7 cellular contexts compared by ENCODE assay signal in genomic region chr12:50221228-50222008, GRCh38. TPM values are rescaled to one million over a fixed set of nuclear protein-coding genes. Genes with fewer than 3 reads are reported as not detected.
DNase-seq lines count a peak whose midpoint lies in the region; ATAC-seq, FAIRE-seq and TF ChIP-seq lines count a peak whose summit lies in the region.

No MANE protein-coding gene starts in this region.

- peak overlapping the region; percentile 71 for H3K9ac ChIP-seq in iPS-15b (ENCODE audit: low read depth, low read length)

- H3K9me3 ChIP-seq in iPS-15b (ENCODE audit: control insufficient read depth, insufficient read depth, low read length) = no peaks in the 10 kb centered on the region
- H3K9me3 ChIP-seq in suprapubic skin = no peaks in the 10 kb centered on the region

- H3K27me3 ChIP-seq in iPS-15b (ENCODE audit: control insufficient read depth, insufficient read depth, low read length) = no peaks in the 10 kb centered on the region
- no peaks in the 10 kb centered on the region for H3K27me3 ChIP-seq in suprapubic skin

- ATAC-seq in HG03097 (IDR thresholded peaks at IDR 0.05; ENCODE audit: low FRiP score, unreplicated experiment) (no peak), HG02840 (IDR thresholded peaks at IDR 0.05; ENCODE audit: low FRiP score, unreplicated experiment) (no peak)

- peak overlapping the region; percentile 89 for H3K27ac ChIP-seq in suprapubic skin

- H3K4me3 ChIP-seq in WI38 (ENCODE audit: low read depth, low read length) (peak overlapping the region; percentile 97), iPS-15b (ENCODE audit: low read depth, low read length) (peak overlapping the region; percentile 67), suprapubic skin (peak overlapping the region; percentile 54)

- no peak for TF ChIP-seq CTCF in WI38 (IDR thresholded peaks at IDR 0.05; ENCODE audit: low read depth, low read length)
- no peak for TF ChIP-seq CTCF in suprapubic skin (IDR thresholded peaks at IDR 0.05)

- H3K36me3 ChIP-seq in iPS-15b (ENCODE audit: control insufficient read depth, insufficient read depth, low read length) (no peaks in the 10 kb centered on the region), suprapubic skin (no peaks in the 10 kb centered on the region)

- TF ChIP-seq POLR2A in GM12891 (IDR thresholded peaks at IDR 0.05; ENCODE audit: low read depth, low read length) (peak; percentile 65), suprapubic skin (IDR thresholded peaks at IDR 0.05) (no peak)

- peaks cover 11% of the 10 kb centered on the region for H3K4me1 ChIP-seq in iPS-15b (ENCODE audit: control insufficient read depth, insufficient read depth, low read length)
- peaks cover 58% of the 10 kb centered on the region for H3K4me1 ChIP-seq in suprapubic skin

- peak; percentile 20 for FAIRE-seq in GM12891 (lab: Jason Lieb, UNC)

- no peak for TF ChIP-seq EP300 in suprapubic skin (IDR thresholded peaks at IDR 0.05)

- WGBS in suprapubic skin = 5% methylated on average over 9 of the region's 9 CpGs

- DNase-seq in GM12891 (ENCODE audit: insufficient read length, low spot score) (no peak), NCI-H1048 (lab: John Stamatoyannopoulos, UW) (peak; percentile 84), suprapubic skin (ENCODE audit: low spot score in 2 of 2) (no peak)

TF ChIP-seq in GM12891, 5 proteins besides CTCF, POLR2A, EP300 and RAD21:
- TF ChIP-seq PAX5 (IDR thresholded peaks at IDR 0.05; ENCODE audit: insufficient read depth, low read length, severe bottlenecking) (no peak), POU2F2 (IDR thresholded peaks at IDR 0.05; ENCODE audit: low read depth, low read length) (peak; percentile 56; the same call in 1 of the 2 replicates), SPI1 (IDR thresholded peaks at IDR 0.05; ENCODE audit: low read depth, low read length) (no peak), TAF1 (IDR thresholded peaks at IDR 0.05; ENCODE audit: low read depth, low read length) (0 out of 2 replicates have a peak, but pooled peaks have one; percentile 41), POLR2AphosphoS5 (IDR thresholded peaks at IDR 0.05; ENCODE audit: low read depth, low read length) (peak; percentile 40; the same call in 1 of the 2 replicates)

RNA-seq across cellular contexts. Expression of gene CERS5, which starts 54.2 kb away (rescaled TPM):
- 24.4 TPM for polyA plus RNA-seq in GM12891 (2012; ENCODE audit: low read depth, missing spikeins)
- 10 to 100 TPM; 29.4 to 45.1 (median 38.9) TPM for total RNA-seq in suprapubic skin
